4 cellular contexts compared by ENCODE assay signal in genomic region chr1:153195216-153195615, GRCh38. TPM values are rescaled to one million over a fixed set of nuclear protein-coding genes. Genes with fewer than 3 reads are reported as not detected.
"Had no signal": no experiment of that assay in that cellular context is flagged by ENCODE, and none has a peak within 500 bp of the region (broad histone marks: within the 10 kb centered on the region; RNA-seq: fewer than 3 reads in every experiment).

No MANE protein-coding gene starts in this region.

- H3K4me3 ChIP-seq: GM12878 had no signal

- DNase-seq: GDM1, GF-D8 had no signal

- ATAC-seq: GM12878 had no signal

RNA-seq across cellular contexts. Expression of gene LELP1, which starts 8.0 kb away (rescaled TPM):
- total RNA-seq: G401, GM12878 had no signal
- polyA plus RNA-seq: GM12878 had no signal

RNA-seq across cellular contexts. Expression of gene PRR9, which starts 22.2 kb away (rescaled TPM):
- total RNA-seq: G401, GM12878 had no signal
- polyA plus RNA-seq: GM12878 had no signal

RNA-seq across cellular contexts. Expression of gene SPRR2G, which starts 44.5 kb away (rescaled TPM):
- total RNA-seq: G401, GM12878 had no signal
